18 cellular contexts compared by ENCODE assay signal in the genomic region with DNA sequence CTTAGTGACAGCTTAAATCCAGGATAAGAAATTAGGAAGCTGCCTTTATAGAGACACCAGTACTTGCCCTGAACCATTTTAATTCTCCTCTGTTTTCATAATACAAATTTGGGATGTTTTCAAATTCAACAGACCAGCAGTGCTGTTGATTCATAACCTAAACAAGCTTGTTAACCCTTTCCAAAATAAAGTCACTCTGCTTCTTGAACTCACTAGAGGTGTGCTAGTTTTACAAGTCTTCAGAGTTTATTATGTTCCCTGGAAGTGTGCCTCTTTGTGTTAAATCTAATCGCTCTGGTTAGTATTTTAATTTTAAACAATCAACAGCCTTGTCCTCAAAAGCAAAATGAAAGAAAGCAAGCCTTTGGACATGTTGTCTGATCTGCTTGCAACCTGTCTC.
DNase-seq lines count a peak whose midpoint lies in the region; ATAC-seq and TF ChIP-seq lines count a peak whose summit lies in the region.
"Had no signal": no experiment of that assay in that cellular context is flagged by ENCODE, and none has a peak within 500 bp of the region (broad histone marks: within the 10 kb centered on the region; RNA-seq: fewer than 3 reads in every experiment).

No MANE protein-coding gene starts in this region.

- H3K36me3 ChIP-seq in SK-N-SH (replicated peaks in 1 of 2; ENCODE audit: control insufficient read depth in 1 of 2, insufficient read depth in 2 of 2, low read length in 1 of 2), result no peaks in the 10 kb centered on the region
- H3K36me3 ChIP-seq in upper lobe of right lung, result no peaks in the 10 kb centered on the region

- H3K27me3 ChIP-seq in SK-N-SH (ENCODE audit: insufficient read depth), result no peaks in the 10 kb centered on the region
- no peaks in the 10 kb centered on the region for H3K27me3 ChIP-seq in upper lobe of right lung

- H3K4me1 Mint-ChIP-seq in neural crest cell, result peaks cover 20% of the 10 kb centered on the region

- H3K9me3 Mint-ChIP-seq in neural crest cell, result peaks cover 4% of the 10 kb centered on the region
- H3K9me3 Mint-ChIP-seq: activated B cell treated with CpG ODN at 0.5 μM for 24 hours; CD4-positive, alpha-beta T cell; endodermal cell; HFFc6; T-helper 1 cell treated with Interleukin-12 subunit alpha and Interleukin-12 subunit beta and Interleukin-4 antibody, amounts not matched to agents 30 μg/mL and 1 μg/mL, for 36 hours had no signal

- peaks cover 2 to 63% of the 10 kb centered on the region in 2 experiments for H3K4me1 ChIP-seq in SK-N-SH (ENCODE audit: control insufficient read depth in 1 of 2, insufficient read depth in 2 of 2, low read depth in 1 of 2, low read length in 1 of 2)
- H3K4me1 ChIP-seq in upper lobe of right lung, result peaks cover 29% of the 10 kb centered on the region

- no peaks in the 10 kb centered on the region for H3K36me3 Mint-ChIP-seq in neural crest cell (ENCODE audit: low read depth)

- 69% methylated on average over 1 of the region's 1 CpG for WGBS in SK-N-SH (ENCODE audit: low lambda C conversion rate)

- no peaks in the 10 kb centered on the region for H4K20me1 ChIP-seq in SK-N-SH (ENCODE audit: insufficient read depth)

- no peak for TF ChIP-seq EP300 in SK-N-SH (IDR thresholded peaks at IDR 0.05; ENCODE audit: borderline replicate concordance in 1 of 2, low read depth in 1 of 2, low read length in 1 of 2)

- POLR2A ChIA-PET in SK-N-SH (lab: Yijun Ruan, JAX), result interaction anchor here (0.9 kb wide), 2 partner anchors 253 to 255 kb away, joined by 4 read pairs; no protein-coding TSS in a partner anchor

- H3K4me3 ChIP-seq in SK-N-SH (ENCODE audit: low read depth in 2 of 2, low read length in 1 of 2) (no peak overlapping the region), coronary artery (no peak overlapping the region), upper lobe of right lung (no peak overlapping the region)

- H3K79me2 ChIP-seq in SK-N-SH (ENCODE audit: insufficient read depth), result no peaks in the 10 kb centered on the region

- TF ChIP-seq CTCF in SK-N-SH (IDR thresholded peaks at IDR 0.05) (no peak), coronary artery (IDR thresholded peaks at IDR 0.05) (no peak), neural crest cell (conservative IDR thresholded peaks at IDR 0.05) (no peak), upper lobe of right lung (IDR thresholded peaks at IDR 0.05) (no peak)

- H3K4me3 Mint-ChIP-seq in neural crest cell, result no peak overlapping the region
- H3K4me3 Mint-ChIP-seq: activated B cell treated with CpG ODN at 0.5 μM for 24 hours; activated CD8-positive, alpha-beta T cell treated with anti-CD3 and anti-CD28 coated beads, Interleukin-2, amount 10 ng/mL, durations not matched to agents 7 days and 5 days; activated T-cell treated with anti-CD3 and anti-CD28 coated beads, Interleukin-2, amount 50 U/mL, for 72 hours; CD4-positive, alpha-beta T cell; endodermal cell; HFFc6; T-helper 1 cell treated with Interleukin-12 subunit alpha and Interleukin-12 subunit beta and Interleukin-4 antibody, amounts not matched to agents 30 μg/mL and 1 μg/mL, for 36 hours had no signal

- H3K4me2 ChIP-seq in SK-N-SH, result peak overlapping the region; percentile 48; the same call in 1 of the 2 replicates

- no peaks in the 10 kb centered on the region for H3K27me3 Mint-ChIP-seq in neural crest cell (ENCODE audit: low read depth)
- H3K27me3 Mint-ChIP-seq: CD4-positive, alpha-beta T cell had no signal

- ATAC-seq in SK-N-SH treated with all-trans-retinoic acid at 6 μM for 48 hours (no peak), upper lobe of right lung (no peak)
- ATAC-seq: activated CD8-positive, alpha-beta T cell treated with anti-CD3 and anti-CD28 coated beads, Interleukin-2, amount 10 ng/mL, durations not matched to agents 7 days and 5 days; activated T-cell treated with anti-CD3 and anti-CD28 coated beads, Interleukin-2, amount 50 U/mL, for 72 hours had no signal

- no peaks in the 10 kb centered on the region for H3K9me3 ChIP-seq in SK-N-SH
- H3K9me3 ChIP-seq in upper lobe of right lung, result no peaks in the 10 kb centered on the region

- H3K9ac ChIP-seq in SK-N-SH, result 0 out of 2 replicates have a peak overlapping the region, but pooled peaks have one; percentile 1

- H3K9me2 ChIP-seq in SK-N-SH, result no peaks in the 10 kb centered on the region

- DNase-seq in SK-N-SH, result no peak
- DNase-seq in coronary artery (ENCODE audit: low spot score), result no peak
- no peak for DNase-seq in neural crest cell (ENCODE audit: low read depth, low spot score)
- DNase-seq in upper lobe of right lung, result no peak
- no peak for DNase-seq in NOMO-1 treated with DMSO at 0.1 percent for 48 hours (lab: John Stamatoyannopoulos, UW; ENCODE audit: unreplicated experiment)
- DNase-seq in activated naive CD4-positive, alpha-beta T cell treated with anti-CD3 and anti-CD28 coated beads, Interleukin-2, amount 50 U/mL, for 16 hours, result no peak
- DNase-seq in NCI-H748 treated with DMSO at 0.1 percent for 48 hours (lab: John Stamatoyannopoulos, UW), result no peak
- DNase-seq: activated B cell treated with CpG ODN at 0.5 μM for 24 hours; activated CD8-positive, alpha-beta T cell treated with anti-CD3 and anti-CD28 coated beads, Interleukin-2, amount 10 ng/mL, durations not matched to agents 7 days and 5 days; activated T-cell treated with anti-CD3 and anti-CD28 coated beads, Interleukin-2, amount 50 U/mL, for 72 hours; CD4-positive, alpha-beta T cell; endodermal cell; HFFc6; NCI-H446 treated with DMSO at 0.1 percent for 48 hours; posterior cingulate gyrus; trophoblast cell had no signal

- peak overlapping the region in 1 of 2 experiments; percentile 67; a peak in 1 of 4 replicates for H3K27ac ChIP-seq in SK-N-SH (ENCODE audit: low read depth in 2 of 2, low read length in 1 of 2)
- peak overlapping the region; percentile 56 to 62 for H3K27ac ChIP-seq in coronary artery
- peak overlapping the region; percentile 38 for H3K27ac ChIP-seq in upper lobe of right lung

- peak overlapping the region; percentile 31 for H3K27ac Mint-ChIP-seq in neural crest cell (ENCODE audit: unreplicated experiment)
- H3K27ac Mint-ChIP-seq: activated B cell treated with CpG ODN at 0.5 μM for 24 hours; activated CD8-positive, alpha-beta T cell treated with anti-CD3 and anti-CD28 coated beads, Interleukin-2, amount 10 ng/mL, durations not matched to agents 7 days and 5 days; activated T-cell treated with anti-CD3 and anti-CD28 coated beads, Interleukin-2, amount 50 U/mL, for 72 hours; CD4-positive, alpha-beta T cell; endodermal cell; HFFc6; T-helper 1 cell treated with Interleukin-12 subunit alpha and Interleukin-12 subunit beta and Interleukin-4 antibody, amounts not matched to agents 30 μg/mL and 1 μg/mL, for 36 hours had no signal

- CTCF ChIA-PET in SK-N-SH (lab: Yijun Ruan, JAX), result interaction anchor here (0.6 to 1.4 kb wide), 2 partner anchors 14 to 19 kb away, joined by 3 read pairs; no protein-coding TSS in a partner anchor

- intact Hi-C loops in upper lobe of right lung (cut with DNase I), result no loop called here

- H2AFZ ChIP-seq in SK-N-SH (ENCODE audit: low read depth), result peak overlapping the region; percentile 24; the same call in 1 of the 2 replicates

- peaks cover 3% of the 10 kb centered on the region for H3F3A ChIP-seq in SK-N-SH (replicated peaks; ENCODE audit: insufficient read depth)

- TF ChIP-seq RAD21 in SK-N-SH (IDR thresholded peaks at IDR 0.05; ENCODE audit: low read length), result no peak

TF ChIP-seq in SK-N-SH, 30 proteins besides CTCF, POLR2A, EP300 and RAD21 (continues in another document):
- TF ChIP-seq TCF12 (IDR thresholded peaks at IDR 0.05) (no peak), CHD2 (IDR thresholded peaks at IDR 0.05; ENCODE audit: low read length, partially characterized antibody) (no peak), RCOR1 (IDR thresholded peaks at IDR 0.05; ENCODE audit: low read length) (no peak), RFX5 (IDR thresholded peaks at IDR 0.05; ENCODE audit: low read length) (no peak), MAX (IDR thresholded peaks at IDR 0.05; ENCODE audit: low read depth) (no peak), JUND (IDR thresholded peaks at IDR 0.05) (no peak), SMC3 (IDR thresholded peaks at IDR 0.05; ENCODE audit: low read depth, low read length) (no peak), IRF3 (IDR thresholded peaks at IDR 0.05; ENCODE audit: low read depth, low read length) (no peak)

TF ChIP-seq in SK-N-SH treated with all-trans-retinoic acid at 6 μM for 48 hours, 23 proteins besides CTCF, POLR2A, EP300 and RAD21 (continues in another document):
- TF ChIP-seq ZNF8 (CRISPR knock-in tag; IDR thresholded peaks at IDR 0.05) (no peak), ARNTL (CRISPR knock-in tag; IDR thresholded peaks at IDR 0.05; ENCODE audit: borderline replicate concordance, low read depth) (no peak), ZNF565 (CRISPR knock-in tag; conservative IDR thresholded peaks at IDR 0.05; ENCODE audit: low read depth) (no peak), ZC3H10 (CRISPR knock-in tag; IDR thresholded peaks at IDR 0.05) (no peak)
- TF ChIP-seq, protein P1, sequence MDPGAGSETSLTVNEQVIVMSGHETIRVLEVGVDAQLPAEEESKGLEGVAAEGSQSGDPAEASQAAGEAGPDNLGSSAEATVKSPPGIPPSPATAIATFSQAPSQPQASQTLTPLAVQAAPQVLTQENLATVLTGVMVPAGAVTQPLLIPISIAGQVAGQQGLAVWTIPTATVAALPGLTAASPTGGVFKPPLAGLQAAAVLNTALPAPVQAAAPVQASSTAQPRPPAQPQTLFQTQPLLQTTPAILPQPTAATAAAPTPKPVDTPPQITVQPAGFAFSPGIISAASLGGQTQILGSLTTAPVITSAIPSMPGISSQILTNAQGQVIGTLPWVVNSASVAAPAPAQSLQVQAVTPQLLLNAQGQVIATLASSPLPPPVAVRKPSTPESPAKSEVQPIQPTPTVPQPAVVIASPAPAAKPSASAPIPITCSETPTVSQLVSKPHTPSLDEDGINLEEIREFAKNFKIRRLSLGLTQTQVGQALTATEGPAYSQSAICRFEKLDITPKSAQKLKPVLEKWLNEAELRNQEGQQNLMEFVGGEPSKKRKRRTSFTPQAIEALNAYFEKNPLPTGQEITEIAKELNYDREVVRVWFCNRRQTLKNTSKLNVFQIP (CRISPR knock-in tag; IDR thresholded peaks at IDR 0.05; ENCODE audit: borderline replicate concordance, low read depth), result no peak
- TF ChIP-seq, protein P2, sequence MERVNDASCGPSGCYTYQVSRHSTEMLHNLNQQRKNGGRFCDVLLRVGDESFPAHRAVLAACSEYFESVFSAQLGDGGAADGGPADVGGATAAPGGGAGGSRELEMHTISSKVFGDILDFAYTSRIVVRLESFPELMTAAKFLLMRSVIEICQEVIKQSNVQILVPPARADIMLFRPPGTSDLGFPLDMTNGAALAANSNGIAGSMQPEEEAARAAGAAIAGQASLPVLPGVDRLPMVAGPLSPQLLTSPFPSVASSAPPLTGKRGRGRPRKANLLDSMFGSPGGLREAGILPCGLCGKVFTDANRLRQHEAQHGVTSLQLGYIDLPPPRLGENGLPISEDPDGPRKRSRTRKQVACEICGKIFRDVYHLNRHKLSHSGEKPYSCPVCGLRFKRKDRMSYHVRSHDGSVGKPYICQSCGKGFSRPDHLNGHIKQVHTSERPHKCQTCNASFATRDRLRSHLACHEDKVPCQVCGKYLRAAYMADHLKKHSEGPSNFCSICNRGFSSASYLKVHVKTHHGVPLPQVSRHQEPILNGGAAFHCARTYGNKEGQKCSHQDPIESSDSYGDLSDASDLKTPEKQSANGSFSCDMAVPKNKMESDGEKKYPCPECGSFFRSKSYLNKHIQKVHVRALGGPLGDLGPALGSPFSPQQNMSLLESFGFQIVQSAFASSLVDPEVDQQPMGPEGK (CRISPR knock-in tag; IDR thresholded peaks at IDR 0.05; ENCODE audit: borderline replicate concordance), result no peak
